8 cellular contexts compared by ENCODE assay signal in genomic region chr3:105367063-105367405, GRCh38. TPM values are rescaled to one million over a fixed set of nuclear protein-coding genes. Genes with fewer than 3 reads are reported as not detected.
DNase-seq lines count a peak whose midpoint lies in the region; ATAC-seq, FAIRE-seq and TF ChIP-seq lines count a peak whose summit lies in the region.

No MANE protein-coding gene starts in this region.

- no peaks in the 10 kb centered on the region for H3K9me2 ChIP-seq in SK-N-SH

- ATAC-seq in HepG2 = peak; percentile 22

- H4K20me1 ChIP-seq in SK-N-SH (ENCODE audit: insufficient read depth) (0 out of 2 replicates have a peak, but pooled peaks cover 4% of the 10 kb centered on the region), HepG2 (ENCODE audit: insufficient read depth, low read length) (no peaks in the 10 kb centered on the region)

- H3K9ac ChIP-seq in SK-N-SH (peak overlapping the region; percentile 82), HepG2 (ENCODE audit: insufficient read depth, low read depth, low read length) (peak overlapping the region; percentile 93)

- no peak for FAIRE-seq in HepG2 (lab: Jason Lieb, UNC)

- DNase-seq in activated gamma-delta T cell (lab: John Stamatoyannopoulos, UW) = peak; percentile 25
- DNase-seq in activated gamma-delta T cell treated with Interleukin-2 at 50 U/mL for 16 hours = no peak
- DNase-seq in SK-N-SH = peak; percentile 47
- peak; percentile 28 for DNase-seq in central memory CD4-positive, alpha-beta T cell
- DNase-seq in HepG2 (ENCODE audit: low spot score) = no peak
- peak; percentile 11 to 20 for DNase-seq in stimulated activated CD4-positive, alpha-beta T cell treated with anti-CD3 and anti-CD28 coated beads, Interleukin-4, amount 100 ng/mL, for 48 hours (ENCODE audit: low read depth in 2 of 2)
- no peak for DNase-seq in hippocampal formation (lab: John Stamatoyannopoulos, UW)
- no peak for DNase-seq in SKM-1 treated with dmso at 0.1 percent for 144 hours (lab: John Stamatoyannopoulos, UW; ENCODE audit: unreplicated experiment)

- H3K4me2 ChIP-seq in SK-N-SH = peak overlapping the region; percentile 87
- H3K4me2 ChIP-seq in HepG2 (ENCODE audit: low read depth, low read length) = peak overlapping the region; percentile 93

- WGBS in SK-N-SH (ENCODE audit: low lambda C conversion rate) = 2% methylated on average over 17 of the region's 29 CpGs
- 2% methylated on average over 15 of the region's 29 CpGs for WGBS in HepG2 (ENCODE audit: low lambda C conversion rate)

- CTCF ChIA-PET in SK-N-SH (lab: Yijun Ruan, JAX) = interaction anchor here (0.6 to 8.2 kb wide), 17 partner anchors 9 to 1514 kb away, joined by 3 to 63 read pairs (median 5); no protein-coding TSS in a partner anchor
- CTCF ChIA-PET in HepG2 (lab: Yijun Ruan, JAX; ENCODE audit: low intra/inter-chr PET ratio, low total read pairs) = interaction anchor here (1.2 kb wide), 1 partner anchor 771 kb away, joined by 3 read pairs; no protein-coding TSS in a partner anchor

- peaks cover 11 to 23% of the 10 kb centered on the region in 2 experiments; a peak in 2 of 4 replicates for H3K4me1 ChIP-seq in SK-N-SH (ENCODE audit: control insufficient read depth in 1 of 2, insufficient read depth in 2 of 2, low read depth in 1 of 2, low read length in 1 of 2)
- H3K4me1 ChIP-seq in HepG2 (ENCODE audit: insufficient read depth, low read length) = peaks cover 32% of the 10 kb centered on the region

- peak overlapping the region; percentile 27; the same call in 1 of the 2 replicates for H2AFZ ChIP-seq in SK-N-SH (ENCODE audit: low read depth)
- H2AFZ ChIP-seq in HepG2 (ENCODE audit: low read length) = no peak overlapping the region

- H3K4me3 ChIP-seq in SK-N-SH (ENCODE audit: low read depth in 2 of 2, low read length in 1 of 2) (peak overlapping the region; percentile 94 to 99), HepG2 (replicated peaks in 1 of 3; ENCODE audit: insufficient read depth in 1 of 3, low read depth in 2 of 3, low read length in 3 of 3) (peak overlapping the region; percentile 81 to 91 (median 86))

- H3K36me3 ChIP-seq in SK-N-SH (replicated peaks in 1 of 2; ENCODE audit: control insufficient read depth in 1 of 2, insufficient read depth in 2 of 2, low read length in 1 of 2) (no peaks in the 10 kb centered on the region), HepG2 (replicated peaks in 1 of 2; ENCODE audit: control insufficient read depth in 1 of 2, insufficient read depth in 2 of 2, low read length in 2 of 2) (no peaks in the 10 kb centered on the region)

- BruUV-seq in HepG2 (replicated peaks; lab: Mats Ljungman, UMichigan) = no TSS peak

- in situ Hi-C loops in HepG2 (cut with HindIII; ENCODE audit: extremely low pct_ligation_motif_present, low pct_unique_long_range_greater_than_20kb) = loop anchor here (5.0 to 25.0 kb wide), 2 partner anchors 145 to 755 kb away; no protein-coding TSS in a partner anchor

- TF ChIP-seq CTCF in SK-N-SH (IDR thresholded peaks at IDR 0.05) (no peak), HepG2 (CRISPR knock-in tag; IDR thresholded peaks at IDR 0.05) (no peak)

- H3K79me2 ChIP-seq in SK-N-SH (ENCODE audit: insufficient read depth) (peaks cover 53% of the 10 kb centered on the region), HepG2 (ENCODE audit: insufficient read depth, low read length) (peaks cover 50% of the 10 kb centered on the region)

- no peaks in the 10 kb centered on the region for H3K27me3 ChIP-seq in SK-N-SH (ENCODE audit: insufficient read depth)
- no peaks in the 10 kb centered on the region; a peak in 1 of 5 replicates for H3K27me3 ChIP-seq in HepG2 (ENCODE audit: control insufficient read depth in 1 of 2, insufficient read depth in 2 of 2, low read length in 2 of 2)

- TF ChIP-seq RAD21 in SK-N-SH (IDR thresholded peaks at IDR 0.05; ENCODE audit: low read length) (no peak), HepG2 (CRISPR knock-in tag; IDR thresholded peaks at IDR 0.05) (no peak)

- H3K9me3 ChIP-seq in SK-N-SH (no peaks in the 10 kb centered on the region), HepG2 (ENCODE audit: low read length) (no peaks in the 10 kb centered on the region)

- peak overlapping the region; percentile 79 to 93 for H3K27ac ChIP-seq in SK-N-SH (ENCODE audit: low read depth in 2 of 2, low read length in 1 of 2)
- peak overlapping the region; percentile 90 for H3K27ac ChIP-seq in HepG2 (ENCODE audit: extremely low read length, insufficient read depth, low read length)

- TF ChIP-seq POLR2A in HepG2 (IDR thresholded peaks at IDR 0.05; ENCODE audit: insufficient read depth in 1 of 2, low read depth in 2 of 2, low read length in 2 of 2) = no peak

- intact Hi-C loops in HepG2 (cut with micrococcal nuclease; ENCODE audit: unreplicated experiment) = loop anchor here (2.0 to 10.0 kb wide), 4 partner anchors 262 to 805 kb away; no protein-coding TSS in a partner anchor

- peaks cover 45% of the 10 kb centered on the region for H3F3A ChIP-seq in SK-N-SH (replicated peaks; ENCODE audit: insufficient read depth)

- TF ChIP-seq EP300 in SK-N-SH (IDR thresholded peaks at IDR 0.05; ENCODE audit: borderline replicate concordance in 1 of 2, low read depth in 1 of 2, low read length in 1 of 2) (no peak), HepG2 (IDR thresholded peaks at IDR 0.05; ENCODE audit: low read depth in 2 of 2, low read length in 2 of 2) (no peak), HepG2 (CRISPR knock-in tag; IDR thresholded peaks at IDR 0.05; ENCODE audit: borderline replicate concordance) (no peak)

- POLR2A ChIA-PET in SK-N-SH (lab: Yijun Ruan, JAX) = interaction anchor here (1.0 kb wide), 1 partner anchor 10 kb away, joined by 4 read pairs; no protein-coding TSS in a partner anchor
- POLR2A ChIA-PET in HepG2 (lab: Yijun Ruan, JAX) = interaction anchor here (0.6 to 7.5 kb wide), 5 partner anchors 9 to 137 kb away, joined by 3 to 99 read pairs (median 3); no protein-coding TSS in a partner anchor

TF ChIP-seq in SK-N-SH, 30 proteins besides CTCF, POLR2A, EP300 and RAD21:
- TF ChIP-seq POLR2AphosphoS5 (IDR thresholded peaks at IDR 0.05; ENCODE audit: low read depth, low read length) (no peak), SIN3A (IDR thresholded peaks at IDR 0.05; ENCODE audit: borderline replicate concordance, low read depth, low read length) (peak; percentile 25; the same call in 1 of the 2 replicates), MEF2A (IDR thresholded peaks at IDR 0.05; ENCODE audit: borderline replicate concordance, low read depth) (no peak)

TF ChIP-seq in HepG2, 621 proteins besides CTCF, POLR2A, EP300 and RAD21 (continues in another document):
- TF ChIP-seq RXRA (CRISPR knock-in tag; IDR thresholded peaks at IDR 0.05) = no peak

RNA-seq across cellular contexts. Expression of gene ALCAM, which starts 0.3 kb away (rescaled TPM):
- polyA plus RNA-seq in SK-N-SH (2012; rRNA removed) = 58.3 and 87.2 TPM in 2 replicates
- 80.1 and 85.7 TPM in 2 replicates for polyA plus RNA-seq in SK-N-SH (2012; cell fraction: cytosol; rRNA removed)
- polyA plus RNA-seq in SK-N-SH (2012; cell fraction: nucleus; rRNA removed) = 46.5 and 91.5 TPM in 2 replicates
- total RNA-seq in HepG2 (2016; rRNA removed; fragmentation: Illumina TruSeq; extraction: Trizol) = 17.7 and 33.1 TPM in 2 replicates
- 1.7 and 1.8 TPM in 2 replicates for total RNA-seq in HepG2 (2016; cell fraction: cytosol; rRNA removed; fragmentation: Illumina TruSeq; extraction: Trizol; ENCODE audit: low read depth)
- total RNA-seq in HepG2 (2016; cell fraction: insoluble cytoplasmic fraction; rRNA removed; fragmentation: Illumina TruSeq; extraction: Trizol) = 16.4 and 31.6 TPM in 2 replicates
- total RNA-seq in HepG2 (2016; cell fraction: membrane; rRNA removed; fragmentation: Illumina TruSeq; extraction: Trizol) = 6.7 and 7.8 TPM in 2 replicates
- total RNA-seq in HepG2 (2016; cell fraction: nucleus; rRNA removed; fragmentation: Illumina TruSeq; extraction: Trizol) = 47.1 and 48.3 TPM in 2 replicates
- polyA plus RNA-seq in HepG2 (2011; rRNA removed) = 22.3 and 26.0 TPM in 2 replicates
- 9.5 and 15.0 TPM in 2 replicates for polyA plus RNA-seq in HepG2 (2011; cell fraction: cytosol; rRNA removed)
- 13.1 and 13.6 TPM in 2 replicates for polyA plus RNA-seq in HepG2 (2011; cell fraction: nucleus; rRNA removed)
- 48.2 and 66.0 TPM in 2 replicates for polyA plus RNA-seq in HepG2 (2012)
- 1.1 TPM in 2 replicates for polyA plus RNA-seq in HepG2 (2016; cell fraction: cytosol; fragmentation: Illumina TruSeq; extraction: Trizol; ENCODE audit: low read depth)
- polyA plus RNA-seq in HepG2 (2016; cell fraction: insoluble cytoplasmic fraction; fragmentation: Illumina TruSeq; extraction: Trizol; ENCODE audit: low read depth) = 13.5 and 13.7 TPM in 2 replicates
- 2.9 and 3.2 TPM in 2 replicates for polyA plus RNA-seq in HepG2 (2016; cell fraction: membrane; fragmentation: Illumina TruSeq; extraction: Trizol; ENCODE audit: low read depth)
- 40.6 and 40.7 TPM in 2 replicates for polyA plus RNA-seq in HepG2 (2016; cell fraction: nucleus; fragmentation: Illumina TruSeq; extraction: Trizol; ENCODE audit: insufficient read depth, low read depth)
- polyA minus RNA-seq in HepG2 (2011; rRNA and poly(A)+ RNA removed; ENCODE audit: low replicate concordance) = 12.6 and 18.4 TPM in 2 replicates
- polyA minus RNA-seq in HepG2 (2011; cell fraction: cytosol; rRNA and poly(A)+ RNA removed) = 27.3 and 35.7 TPM in 2 replicates
- 78.7 and 87.5 TPM in 2 replicates for polyA minus RNA-seq in HepG2 (2011; cell fraction: nucleus; rRNA and poly(A)+ RNA removed)

Comparison
In these comparisons a context has a peak if more than half of its experiments do, and no peak if none do; other contexts are left out.
1. DNase-seq: peak in activated gamma-delta T cell (single experiment), SK-N-SH (single experiment), central memory CD4-positive, alpha-beta T cell (single experiment) and stimulated activated CD4-positive, alpha-beta T cell treated with anti-CD3 and anti-CD28 coated beads, Interleukin-4, amount 100 ng/mL, for 48 hours (2 of 2); none in activated gamma-delta T cell treated with Interleukin-2 at 50 U/mL for 16 hours (single experiment), HepG2 (single experiment), hippocampal formation (0 of 2) and SKM-1 treated with dmso at 0.1 percent for 144 hours (single experiment).